Comparison of ENCODE assay signal across 1 cellular context in genomic region chr17:81349397-81350319, GRCh38.
TF ChIP-seq lines count a peak whose summit lies in the region.

No MANE protein-coding gene starts in this region.

TF ChIP-seq in K562, 482 proteins besides CTCF, POLR2A, EP300 and RAD21 (continued from another document and continues in another):
- TF ChIP-seq, protein P1, sequence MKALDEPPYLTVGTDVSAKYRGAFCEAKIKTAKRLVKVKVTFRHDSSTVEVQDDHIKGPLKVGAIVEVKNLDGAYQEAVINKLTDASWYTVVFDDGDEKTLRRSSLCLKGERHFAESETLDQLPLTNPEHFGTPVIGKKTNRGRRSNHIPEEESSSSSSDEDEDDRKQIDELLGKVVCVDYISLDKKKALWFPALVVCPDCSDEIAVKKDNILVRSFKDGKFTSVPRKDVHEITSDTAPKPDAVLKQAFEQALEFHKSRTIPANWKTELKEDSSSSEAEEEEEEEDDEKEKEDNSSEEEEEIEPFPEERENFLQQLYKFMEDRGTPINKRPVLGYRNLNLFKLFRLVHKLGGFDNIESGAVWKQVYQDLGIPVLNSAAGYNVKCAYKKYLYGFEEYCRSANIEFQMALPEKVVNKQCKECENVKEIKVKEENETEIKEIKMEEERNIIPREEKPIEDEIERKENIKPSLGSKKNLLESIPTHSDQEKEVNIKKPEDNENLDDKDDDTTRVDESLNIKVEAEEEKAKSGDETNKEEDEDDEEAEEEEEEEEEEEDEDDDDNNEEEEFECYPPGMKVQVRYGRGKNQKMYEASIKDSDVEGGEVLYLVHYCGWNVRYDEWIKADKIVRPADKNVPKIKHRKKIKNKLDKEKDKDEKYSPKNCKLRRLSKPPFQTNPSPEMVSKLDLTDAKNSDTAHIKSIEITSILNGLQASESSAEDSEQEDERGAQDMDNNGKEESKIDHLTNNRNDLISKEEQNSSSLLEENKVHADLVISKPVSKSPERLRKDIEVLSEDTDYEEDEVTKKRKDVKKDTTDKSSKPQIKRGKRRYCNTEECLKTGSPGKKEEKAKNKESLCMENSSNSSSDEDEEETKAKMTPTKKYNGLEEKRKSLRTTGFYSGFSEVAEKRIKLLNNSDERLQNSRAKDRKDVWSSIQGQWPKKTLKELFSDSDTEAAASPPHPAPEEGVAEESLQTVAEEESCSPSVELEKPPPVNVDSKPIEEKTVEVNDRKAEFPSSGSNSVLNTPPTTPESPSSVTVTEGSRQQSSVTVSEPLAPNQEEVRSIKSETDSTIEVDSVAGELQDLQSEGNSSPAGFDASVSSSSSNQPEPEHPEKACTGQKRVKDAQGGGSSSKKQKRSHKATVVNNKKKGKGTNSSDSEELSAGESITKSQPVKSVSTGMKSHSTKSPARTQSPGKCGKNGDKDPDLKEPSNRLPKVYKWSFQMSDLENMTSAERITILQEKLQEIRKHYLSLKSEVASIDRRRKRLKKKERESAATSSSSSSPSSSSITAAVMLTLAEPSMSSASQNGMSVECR (CRISPR knock-in tag; IDR thresholded peaks at IDR 0.05), result 0 out of 2 replicates have a peak, but pooled peaks have one; percentile 74
- no peak; the same call in 1 of the 2 replicates for TF ChIP-seq CBFB (CRISPR knock-in tag; IDR thresholded peaks at IDR 0.05)
- TF ChIP-seq KAT7 (CRISPR knock-in tag; IDR thresholded peaks at IDR 0.05; ENCODE audit: borderline replicate concordance), result no peak
- TF ChIP-seq, protein P2, sequence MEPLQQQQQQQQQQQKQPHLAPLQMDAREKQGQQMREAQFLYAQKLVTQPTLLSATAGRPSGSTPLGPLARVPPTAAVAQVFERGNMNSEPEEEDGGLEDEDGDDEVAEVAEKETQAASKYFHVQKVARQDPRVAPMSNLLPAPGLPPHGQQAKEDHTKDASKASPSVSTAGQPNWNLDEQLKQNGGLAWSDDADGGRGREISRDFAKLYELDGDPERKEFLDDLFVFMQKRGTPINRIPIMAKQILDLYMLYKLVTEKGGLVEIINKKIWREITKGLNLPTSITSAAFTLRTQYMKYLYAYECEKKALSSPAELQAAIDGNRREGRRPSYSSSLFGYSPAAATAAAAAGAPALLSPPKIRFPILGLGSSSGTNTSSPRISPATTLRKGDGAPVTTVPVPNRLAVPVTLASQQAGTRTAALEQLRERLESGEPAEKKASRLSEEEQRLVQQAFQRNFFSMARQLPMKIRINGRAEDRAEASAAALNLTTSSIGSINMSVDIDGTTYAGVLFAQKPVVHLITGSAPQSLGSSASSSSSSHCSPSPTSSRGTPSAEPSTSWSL (CRISPR knock-in tag; IDR thresholded peaks at IDR 0.05; ENCODE audit: borderline replicate concordance), result no peak
- TF ChIP-seq RBFOX2 (IDR thresholded peaks at IDR 0.05; ENCODE audit: low read depth, low read length), result peak; percentile 83
- TF ChIP-seq BDP1 (IDR thresholded peaks at IDR 0.05; ENCODE audit: insufficient read depth, insufficient read length), result no peak
- no peak for TF ChIP-seq NCOA6 (IDR thresholded peaks at IDR 0.05)
- TF ChIP-seq HBP1 (CRISPR knock-in tag; IDR thresholded peaks at IDR 0.05), result no peak; the same call in 1 of the 2 replicates
- no peak for TF ChIP-seq SAFB (IDR thresholded peaks at IDR 0.05; ENCODE audit: borderline replicate concordance, low read depth, low read length)
- peak; percentile 93 for TF ChIP-seq CBX1 (IDR thresholded peaks at IDR 0.05; ENCODE audit: low read depth)
- peak in 1 of 2 experiments; percentile 69; a peak in 2 of 4 replicates for TF ChIP-seq CSDE1 (IDR thresholded peaks at IDR 0.05)
- peak; percentile 7 for TF ChIP-seq ARHGAP35 (IDR thresholded peaks at IDR 0.05; ENCODE audit: partially characterized antibody)
- no peak for TF ChIP-seq ZNF324 (CRISPR knock-in tag; IDR thresholded peaks at IDR 0.05)
- no peak for TF ChIP-seq ZNF780A (CRISPR knock-in tag; IDR thresholded peaks at IDR 0.05)
- TF ChIP-seq TFAM (CRISPR knock-in tag; conservative IDR thresholded peaks at IDR 0.05), result no peak
- peak; percentile 69; the same call in 1 of the 2 replicates for TF ChIP-seq POLR2AphosphoS2 (IDR thresholded peaks at IDR 0.05; ENCODE audit: low read length)
- TF ChIP-seq PHB (CRISPR knock-in tag; IDR thresholded peaks at IDR 0.05), result no peak
- TF ChIP-seq MEIS2 (IDR thresholded peaks at IDR 0.05; ENCODE audit: partially characterized antibody), result peak; percentile 99
- 0 out of 2 replicates have a peak, but pooled peaks have one; percentile 52 for TF ChIP-seq HNRNPL (IDR thresholded peaks at IDR 0.05; ENCODE audit: low read depth, low read length)
- no peak for TF ChIP-seq EZH2 (IDR thresholded peaks at IDR 0.05; ENCODE audit: borderline replicate concordance, low read depth, low read length)
- TF ChIP-seq FOXA1 (IDR thresholded peaks at IDR 0.05; ENCODE audit: borderline replicate concordance), result no peak
- TF ChIP-seq, protein P3, sequence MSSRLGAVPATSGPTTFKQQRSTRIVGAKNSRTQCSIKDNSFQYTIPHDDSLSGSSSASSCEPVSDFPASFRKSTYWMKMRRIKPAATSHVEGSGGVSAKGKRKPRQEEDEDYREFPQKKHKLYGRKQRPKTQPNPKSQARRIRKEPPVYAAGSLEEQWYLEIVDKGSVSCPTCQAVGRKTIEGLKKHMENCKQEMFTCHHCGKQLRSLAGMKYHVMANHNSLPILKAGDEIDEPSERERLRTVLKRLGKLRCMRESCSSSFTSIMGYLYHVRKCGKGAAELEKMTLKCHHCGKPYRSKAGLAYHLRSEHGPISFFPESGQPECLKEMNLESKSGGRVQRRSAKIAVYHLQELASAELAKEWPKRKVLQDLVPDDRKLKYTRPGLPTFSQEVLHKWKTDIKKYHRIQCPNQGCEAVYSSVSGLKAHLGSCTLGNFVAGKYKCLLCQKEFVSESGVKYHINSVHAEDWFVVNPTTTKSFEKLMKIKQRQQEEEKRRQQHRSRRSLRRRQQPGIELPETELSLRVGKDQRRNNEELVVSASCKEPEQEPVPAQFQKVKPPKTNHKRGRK (tag; IDR thresholded peaks at IDR 0.05), result no peak
- 0 out of 2 replicates have a peak, but pooled peaks have one; percentile 27 for TF ChIP-seq ZBTB17 (CRISPR knock-in tag; IDR thresholded peaks at IDR 0.05)
- TF ChIP-seq ARID1B (IDR thresholded peaks at IDR 0.05), result peak; percentile 71
- TF ChIP-seq JUN (IDR thresholded peaks at IDR 0.05; ENCODE audit: borderline replicate concordance, low read depth, low read length), result peak; percentile 85
- TF ChIP-seq JUN (CRISPR knock-in tag; IDR thresholded peaks at IDR 0.05; ENCODE audit: borderline replicate concordance), result peak; percentile 59; the same call in 1 of the 2 replicates
- TF ChIP-seq ETV6 (IDR thresholded peaks at IDR 0.05; ENCODE audit: borderline replicate concordance in 1 of 2, low read depth in 2 of 2, low read length in 1 of 2), result no peak
- TF ChIP-seq ETV6 (CRISPR knock-in tag; IDR thresholded peaks at IDR 0.05; ENCODE audit: borderline replicate concordance), result no peak
- TF ChIP-seq, protein P4, sequence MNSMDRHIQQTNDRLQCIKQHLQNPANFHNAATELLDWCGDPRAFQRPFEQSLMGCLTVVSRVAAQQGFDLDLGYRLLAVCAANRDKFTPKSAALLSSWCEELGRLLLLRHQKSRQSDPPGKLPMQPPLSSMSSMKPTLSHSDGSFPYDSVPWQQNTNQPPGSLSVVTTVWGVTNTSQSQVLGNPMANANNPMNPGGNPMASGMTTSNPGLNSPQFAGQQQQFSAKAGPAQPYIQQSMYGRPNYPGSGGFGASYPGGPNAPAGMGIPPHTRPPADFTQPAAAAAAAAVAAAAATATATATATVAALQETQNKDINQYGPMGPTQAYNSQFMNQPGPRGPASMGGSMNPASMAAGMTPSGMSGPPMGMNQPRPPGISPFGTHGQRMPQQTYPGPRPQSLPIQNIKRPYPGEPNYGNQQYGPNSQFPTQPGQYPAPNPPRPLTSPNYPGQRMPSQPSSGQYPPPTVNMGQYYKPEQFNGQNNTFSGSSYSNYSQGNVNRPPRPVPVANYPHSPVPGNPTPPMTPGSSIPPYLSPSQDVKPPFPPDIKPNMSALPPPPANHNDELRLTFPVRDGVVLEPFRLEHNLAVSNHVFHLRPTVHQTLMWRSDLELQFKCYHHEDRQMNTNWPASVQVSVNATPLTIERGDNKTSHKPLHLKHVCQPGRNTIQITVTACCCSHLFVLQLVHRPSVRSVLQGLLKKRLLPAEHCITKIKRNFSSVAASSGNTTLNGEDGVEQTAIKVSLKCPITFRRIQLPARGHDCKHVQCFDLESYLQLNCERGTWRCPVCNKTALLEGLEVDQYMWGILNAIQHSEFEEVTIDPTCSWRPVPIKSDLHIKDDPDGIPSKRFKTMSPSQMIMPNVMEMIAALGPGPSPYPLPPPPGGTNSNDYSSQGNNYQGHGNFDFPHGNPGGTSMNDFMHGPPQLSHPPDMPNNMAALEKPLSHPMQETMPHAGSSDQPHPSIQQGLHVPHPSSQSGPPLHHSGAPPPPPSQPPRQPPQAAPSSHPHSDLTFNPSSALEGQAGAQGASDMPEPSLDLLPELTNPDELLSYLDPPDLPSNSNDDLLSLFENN (IDR thresholded peaks at IDR 0.05; ENCODE audit: low read depth in 2 of 2, low read length in 2 of 2), result peak in 1 of 2 experiments; percentile 90; a peak in 2 of 4 replicates
- TF ChIP-seq ZNF3 (CRISPR knock-in tag; IDR thresholded peaks at IDR 0.05), result 0 out of 2 replicates have a peak, but pooled peaks have one; percentile 12
- TF ChIP-seq STAT6 (CRISPR knock-in tag; IDR thresholded peaks at IDR 0.05), result no peak
- TF ChIP-seq MYNN (IDR thresholded peaks at IDR 0.05), result peak; percentile 65; the same call in 1 of the 2 replicates
- no peak for TF ChIP-seq MYNN (CRISPR knock-in tag; IDR thresholded peaks at IDR 0.05)
- TF ChIP-seq, protein P5, sequence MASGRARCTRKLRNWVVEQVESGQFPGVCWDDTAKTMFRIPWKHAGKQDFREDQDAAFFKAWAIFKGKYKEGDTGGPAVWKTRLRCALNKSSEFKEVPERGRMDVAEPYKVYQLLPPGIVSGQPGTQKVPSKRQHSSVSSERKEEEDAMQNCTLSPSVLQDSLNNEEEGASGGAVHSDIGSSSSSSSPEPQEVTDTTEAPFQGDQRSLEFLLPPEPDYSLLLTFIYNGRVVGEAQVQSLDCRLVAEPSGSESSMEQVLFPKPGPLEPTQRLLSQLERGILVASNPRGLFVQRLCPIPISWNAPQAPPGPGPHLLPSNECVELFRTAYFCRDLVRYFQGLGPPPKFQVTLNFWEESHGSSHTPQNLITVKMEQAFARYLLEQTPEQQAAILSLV (tag; IDR thresholded peaks at IDR 0.05), result no peak
- peak; percentile 85 for TF ChIP-seq CREB3 (tag; conservative IDR thresholded peaks at IDR 0.05; ENCODE audit: low read depth)
- TF ChIP-seq BCL6 (CRISPR knock-in tag; IDR thresholded peaks at IDR 0.05), result no peak
- TF ChIP-seq ZNF121 (CRISPR knock-in tag; conservative IDR thresholded peaks at IDR 0.05), result no peak
- peak; percentile 54 for TF ChIP-seq NEUROD1 (IDR thresholded peaks at IDR 0.05; ENCODE audit: borderline replicate concordance, low read depth, low read length, partially characterized antibody)
